Comparison of ENCODE assay signal across 1 cellular context in genomic region chr16:81708459-81709368, GRCh38.
TF ChIP-seq lines count a peak whose summit lies in the region.

No MANE protein-coding gene starts in this region.

TF ChIP-seq in GM23338, 12 proteins besides CTCF, POLR2A, EP300 and RAD21 (continued from another document):
- no peak for TF ChIP-seq ZNF462 (CRISPR knock-in tag; IDR thresholded peaks at IDR 0.05)
TF ChIP-seq in GM23338: peak in this region for 0.
